8 cellular contexts compared by ENCODE assay signal in the genomic region with DNA sequence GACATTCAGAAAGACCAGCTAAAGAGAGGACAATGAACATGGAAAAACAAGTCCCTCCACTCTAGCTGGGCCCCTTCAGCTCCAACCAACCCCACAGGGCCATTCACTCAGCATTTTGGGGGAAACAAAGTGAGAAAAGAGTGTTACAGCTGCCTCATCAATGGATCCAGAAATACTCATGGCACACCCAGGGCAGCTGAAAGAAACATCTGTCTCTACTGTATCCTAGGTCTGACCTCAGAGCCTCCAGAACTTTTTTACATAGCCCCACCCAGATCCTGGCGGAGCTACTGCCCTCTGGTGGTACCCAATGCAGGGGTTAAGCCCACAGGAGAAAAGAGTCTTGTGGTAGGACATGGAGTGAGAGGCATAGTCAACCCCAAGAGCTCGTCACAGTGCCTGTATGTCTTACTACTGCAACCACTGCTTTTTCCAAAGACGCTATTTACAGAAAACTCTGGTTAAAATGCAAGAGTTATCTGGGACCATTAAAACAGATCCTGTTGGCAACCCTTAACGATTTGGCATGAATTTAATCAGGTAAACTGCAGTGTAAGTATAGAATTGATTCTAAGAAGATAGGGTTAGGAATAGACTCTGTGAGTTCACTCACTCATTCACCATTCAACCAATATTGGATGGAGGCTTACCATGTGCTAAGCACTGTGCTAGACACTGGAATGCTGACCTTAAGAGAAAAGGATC. TPM values are rescaled to one million over a fixed set of nuclear protein-coding genes. Genes with fewer than 3 reads are reported as not detected.
A peak's percentile ranks its signal among the peaks of the same experiment; 100 is the strongest.
DNase-seq lines count a peak whose midpoint lies in the region; ATAC-seq and TF ChIP-seq lines count a peak whose summit lies in the region.

No MANE protein-coding gene starts in this region.

- H2AFZ ChIP-seq in OCI-LY1 (ENCODE audit: low read length), result no peak overlapping the region

- H3K79me2 ChIP-seq in OCI-LY1 (ENCODE audit: insufficient read depth, low read length), result no peaks in the 10 kb centered on the region

- no peak for DNase-seq in AG09309 (ENCODE audit: low read depth)
- peak; percentile 14 for DNase-seq in GM19238 (ENCODE audit: insufficient read length, low spot score)
- peak; percentile 37 for DNase-seq in activated naive CD4-positive, alpha-beta T cell treated with anti-CD3 and anti-CD28 coated beads, Interleukin-2, amount 50 U/mL, for 16 hours
- DNase-seq in lung microvascular endothelial cell (ENCODE audit: low read depth in 2 of 2), result peak; percentile 40 to 48
- DNase-seq in GOT3 (lab: John Stamatoyannopoulos, UW), result no peak

- H3K36me3 ChIP-seq in OCI-LY1 (ENCODE audit: insufficient read depth, low read length), result peaks cover 5% of the 10 kb centered on the region; the same call in 1 of the 2 replicates

- TF ChIP-seq CTCF in AG09309 (IDR thresholded peaks at IDR 0.05; ENCODE audit: control insufficient read depth, insufficient read depth, low read depth, low read length, missing control alignments), result peak; percentile 48
- TF ChIP-seq CTCF in OCI-LY1 (IDR thresholded peaks at IDR 0.05; ENCODE audit: low read length), result peak; percentile 82

- H3F3A ChIP-seq in OCI-LY1 (ENCODE audit: insufficient read depth, low read length), result no peaks in the 10 kb centered on the region

- peak overlapping the region; percentile 49 for H3K27ac ChIP-seq in OCI-LY1 (ENCODE audit: low read depth, low read length, poor library complexity, severe bottlenecking)

- H3K4me1 ChIP-seq in OCI-LY1 (ENCODE audit: insufficient read depth, low read length, severe bottlenecking), result peaks cover 38% of the 10 kb centered on the region

- no peaks in the 10 kb centered on the region for H3K9me3 ChIP-seq in OCI-LY1 (ENCODE audit: low read length)

- no peaks in the 10 kb centered on the region for H4K20me1 ChIP-seq in OCI-LY1 (ENCODE audit: insufficient read depth, low read length)

- no peak for ATAC-seq in HG03469 (IDR thresholded peaks at IDR 0.05; ENCODE audit: unreplicated experiment)
- no peak for ATAC-seq in HG03159 (IDR thresholded peaks at IDR 0.05; ENCODE audit: unreplicated experiment)

- H3K9ac ChIP-seq in OCI-LY1 (ENCODE audit: low read length), result no peak overlapping the region

- no peak overlapping the region for H3K4me2 ChIP-seq in OCI-LY1 (ENCODE audit: low read length)

- H3K4me3 ChIP-seq in AG09309 (ENCODE audit: control insufficient read depth, low read depth, low read length), result no peak overlapping the region
- no peak overlapping the region for H3K4me3 ChIP-seq in OCI-LY1 (ENCODE audit: low read depth, low read length, poor library complexity, severe bottlenecking)

- H3K27me3 ChIP-seq in OCI-LY1 (ENCODE audit: insufficient read depth, low read length), result no peaks in the 10 kb centered on the region

- no peaks in the 10 kb centered on the region for H3K9me2 ChIP-seq in OCI-LY1 (ENCODE audit: low read depth, low read length)

RNA-seq across cellular contexts. Expression of a gene that starts 37.4 kb away (rescaled TPM):
- total RNA-seq in lung microvascular endothelial cell, result not detected in 2 replicates

RNA-seq across cellular contexts. Expression of a gene that starts 45.0 kb away (rescaled TPM):
- total RNA-seq in lung microvascular endothelial cell, result 138 and 161 TPM in 2 replicates

RNA-seq across cellular contexts. Expression of a gene that starts 51.7 kb away (rescaled TPM):
- 3.1 and 5.8 TPM in 2 replicates for total RNA-seq in lung microvascular endothelial cell

Comparison
In these comparisons a context has a peak if more than half of its experiments do, and no peak if none do; other contexts are left out.
1. DNase-seq: peak in GM19238 (single experiment), activated naive CD4-positive, alpha-beta T cell treated with anti-CD3 and anti-CD28 coated beads, Interleukin-2, amount 50 U/mL, for 16 hours (single experiment) and lung microvascular endothelial cell (2 of 2); none in AG09309 (single experiment) and GOT3 (single experiment).